8 cellular contexts compared by ENCODE assay signal in genomic region chr1:178724734-178725602, GRCh38. TPM values are rescaled to one million over a fixed set of nuclear protein-coding genes. Genes with fewer than 3 reads are reported as not detected.
DNase-seq lines count a peak whose midpoint lies in the region; ATAC-seq lines count a peak whose summit lies in the region.

TSS of gene RALGPS2 (plus strand) at chr1:178725244. CDS start at chr1:178776765, 51,521 bp downstream.

- no peaks in the 10 kb centered on the region for H3K4me1 ChIP-seq in effector memory CD4-positive, alpha-beta T cell (ENCODE audit: control insufficient read depth, insufficient read depth, low read length, poor library complexity, severe bottlenecking)

- no peaks in the 10 kb centered on the region for H3K36me3 ChIP-seq in effector memory CD4-positive, alpha-beta T cell (ENCODE audit: control insufficient read depth, insufficient read depth, low read length)

- peak; percentile 64 for ATAC-seq in GM18909 (IDR thresholded peaks at IDR 0.05; ENCODE audit: poor library complexity, unreplicated experiment)
- ATAC-seq in HG03139 (IDR thresholded peaks at IDR 0.05; ENCODE audit: unreplicated experiment), result peak; percentile 56

- no peaks in the 10 kb centered on the region for H3K9me3 ChIP-seq in effector memory CD4-positive, alpha-beta T cell (ENCODE audit: control insufficient read depth, low read length)

- H3K27ac ChIP-seq in effector memory CD4-positive, alpha-beta T cell (ENCODE audit: insufficient read depth, low read length, poor library complexity, severe bottlenecking), result peak within 1 kb of the TSS; percentile 36

- DNase-seq in AG08396 (ENCODE audit: low spot score), result peak; percentile 85
- DNase-seq in NCI-H526 treated with DMSO at 0.1 percent for 48 hours (lab: John Stamatoyannopoulos, UW), result peak; percentile 93
- DNase-seq in activated CD8-positive, alpha-beta memory T cell treated with anti-CD3 and anti-CD28 coated beads for 4 hours (ENCODE audit: low read depth in 2 of 2), result peak; percentile 35 to 38
- DNase-seq in effector memory CD4-positive, alpha-beta T cell, result peak; percentile 3 to 27 (median 15)
- DNase-seq in lung microvascular endothelial cell (ENCODE audit: low read depth in 2 of 2), result peak; percentile 83 to 89
- peak in 2 of 3 donors; percentile 26 to 57 for DNase-seq in stimulated activated CD4-positive, alpha-beta T cell treated with anti-CD3 and anti-CD28 coated beads, TNF-alpha, amount 100 ng/mL, for 48 hours (ENCODE audit: low read depth in 3 of 3)

- H3K4me3 ChIP-seq in effector memory CD4-positive, alpha-beta T cell (ENCODE audit: insufficient read depth, low read depth, low read length, poor library complexity, severe bottlenecking), result peak within 1 kb of the TSS; percentile 78

- no peaks in the 10 kb centered on the region for H3K27me3 ChIP-seq in effector memory CD4-positive, alpha-beta T cell (replicated peaks; ENCODE audit: control insufficient read depth, insufficient read depth, low read length, poor library complexity, severe bottlenecking)

RNA-seq across cellular contexts. Expression of gene RALGPS2, which starts in this region (rescaled TPM):
- 17.9 and 19.4 TPM in 2 replicates for total RNA-seq in lung microvascular endothelial cell

Comparison
In these comparisons a context has a peak if more than half of its experiments do, and no peak if none do; other contexts are left out.
1. Peak in every context shown above with its lines: DNase-seq, ATAC-seq, H3K4me3 ChIP-seq and H3K27ac ChIP-seq.
2. DNase-seq: peak in every context shown above with its lines; median percentile 93 in NCI-H526 treated with DMSO at 0.1 percent for 48 hours; 86 in lung microvascular endothelial cell; 85 in AG08396; 42 in stimulated activated CD4-positive, alpha-beta T cell treated with anti-CD3 and anti-CD28 coated beads, TNF-alpha, amount 100 ng/mL, for 48 hours; 36 in activated CD8-positive, alpha-beta memory T cell treated with anti-CD3 and anti-CD28 coated beads for 4 hours; 15 in effector memory CD4-positive, alpha-beta T cell.